In genomic region chr19:38319421-38320258, GRCh38 we compare ENCODE assay signal across 8 cellular contexts. TPM values are rescaled to one million over a fixed set of nuclear protein-coding genes. Genes with fewer than 3 reads are reported as not detected.
DNase-seq lines count a peak whose midpoint lies in the region; ATAC-seq and TF ChIP-seq lines count a peak whose summit lies in the region.

Gene KCNK6, plus strand, starts transcription at chr19:38319845. Its CDS starts 106 bp downstream, at chr19:38319951.

- TF ChIP-seq CTCF in GM12865 (IDR thresholded peaks at IDR 0.05; ENCODE audit: insufficient read depth, low read depth, low read length, missing control alignments) (no peak), GM20000 (IDR thresholded peaks at IDR 0.05; ENCODE audit: extremely low read depth, missing control alignments) (no peak)

- DNase-seq in GM12865 (ENCODE audit: low read depth) (peak; percentile 26), RPMI8226 (peak; percentile 26), hepatic stellate cell (ENCODE audit: low spot score) (peak; percentile 47), sciatic nerve (ENCODE audit: low spot score) (peak; percentile 75), NCI-H510A treated with DMSO at 0.1 percent for 48 hours (lab: John Stamatoyannopoulos, UW) (no peak), GM20000 (ENCODE audit: low spot score) (no peak)
- DNase-seq in activated naive CD8-positive, alpha-beta T cell treated with anti-CD3 and anti-CD28 coated beads, Interleukin-2, amount 10 ng/mL, durations not matched to agents 7 days and 5 days: peak; percentile 69

- no peaks in the 10 kb centered on the region for H3K27me3 Mint-ChIP-seq in activated naive CD8-positive, alpha-beta T cell treated with anti-CD3 and anti-CD28 coated beads, Interleukin-2, amount 10 ng/mL, durations not matched to agents 7 days and 5 days

- peaks cover 45% of the 10 kb centered on the region for H3K4me1 Mint-ChIP-seq in activated naive CD8-positive, alpha-beta T cell treated with anti-CD3 and anti-CD28 coated beads, Interleukin-2, amount 10 ng/mL, durations not matched to agents 7 days and 5 days

- ATAC-seq in activated naive CD8-positive, alpha-beta T cell treated with anti-CD3 and anti-CD28 coated beads, Interleukin-2, amount 10 ng/mL, durations not matched to agents 7 days and 5 days (ENCODE audit: low read depth): peak; percentile 9
- peak; percentile 1 for ATAC-seq in sciatic nerve
- no peak for ATAC-seq in GM21390 (IDR thresholded peaks at IDR 0.05; ENCODE audit: unreplicated experiment)

- POLR2A ChIA-PET in activated naive CD8-positive, alpha-beta T cell treated with anti-CD3 and anti-CD28 coated beads, Interleukin-2, amount 10 ng/mL, durations not matched to agents 7 days and 5 days (lab: Charles Lee): interaction anchor here (0.5 to 2.2 kb wide), 6 partner anchors 9 to 1112 kb away, joined by 3 to 6 read pairs (median 4); partner anchors contain the start of genes PSMD8 and SPINT2

- intact Hi-C loops in sciatic nerve (cut with DNase I): no loop called here

- H3K27ac Mint-ChIP-seq in activated naive CD8-positive, alpha-beta T cell treated with anti-CD3 and anti-CD28 coated beads, Interleukin-2, amount 10 ng/mL, durations not matched to agents 7 days and 5 days: peak within 1 kb of the TSS; percentile 73

- no peaks in the 10 kb centered on the region for H3K9me3 Mint-ChIP-seq in activated naive CD8-positive, alpha-beta T cell treated with anti-CD3 and anti-CD28 coated beads, Interleukin-2, amount 10 ng/mL, durations not matched to agents 7 days and 5 days

- peak within 1 kb of the TSS; percentile 59 for H3K4me3 ChIP-seq in GM12865 (ENCODE audit: low read depth, low read length)

- H3K4me3 Mint-ChIP-seq in activated naive CD8-positive, alpha-beta T cell treated with anti-CD3 and anti-CD28 coated beads, Interleukin-2, amount 10 ng/mL, durations not matched to agents 7 days and 5 days: peak within 1 kb of the TSS; percentile 88

- peaks cover 6% of the 10 kb centered on the region for H3K36me3 Mint-ChIP-seq in activated naive CD8-positive, alpha-beta T cell treated with anti-CD3 and anti-CD28 coated beads, Interleukin-2, amount 10 ng/mL, durations not matched to agents 7 days and 5 days

RNA-seq across cellular contexts. Expression of gene KCNK6, which starts in this region (rescaled TPM):
- total RNA-seq in activated naive CD8-positive, alpha-beta T cell treated with anti-CD3 and anti-CD28 coated beads, Interleukin-2, amount 10 ng/mL, durations not matched to agents 7 days and 5 days: 10 to 100 TPM; 12.9 to 13.3 TPM
- total RNA-seq in sciatic nerve: 4.1 TPM

Comparison
In these comparisons a context has a peak if more than half of its experiments do, and no peak if none do; other contexts are left out.
1. DNase-seq: peak in GM12865 (single experiment), RPMI8226 (single experiment), activated naive CD8-positive, alpha-beta T cell treated with anti-CD3 and anti-CD28 coated beads, Interleukin-2, amount 10 ng/mL, durations not matched to agents 7 days and 5 days (single experiment), hepatic stellate cell (single experiment) and sciatic nerve (single experiment); none in NCI-H510A treated with DMSO at 0.1 percent for 48 hours (single experiment) and GM20000 (single experiment).